14 cellular contexts compared by ENCODE assay signal in genomic region chr11:35118906-35119305, GRCh38. TPM values are rescaled to one million over a fixed set of nuclear protein-coding genes. Genes with fewer than 3 reads are reported as not detected.
DNase-seq lines count a peak whose midpoint lies in the region; ATAC-seq and TF ChIP-seq lines count a peak whose summit lies in the region.
"Had no signal": no experiment of that assay in that cellular context is flagged by ENCODE, and none has a peak within 500 bp of the region (broad histone marks: within the 10 kb centered on the region; RNA-seq: fewer than 3 reads in every experiment).

No MANE protein-coding gene starts in this region.

- DNase-seq in GM10248 (ENCODE audit: extremely low spot score): peak; percentile 55
- DNase-seq in stimulated activated CD4-positive, alpha-beta T cell treated with anti-CD3 and anti-CD28 coated beads, Interleukin-2, amount 100 ng/mL, for 48 hours: no peak
- DNase-seq in activated T-cell treated with anti-CD3 and anti-CD28 coated beads, Interleukin-2, amount 50 U/mL, for 72 hours: no peak
- DNase-seq in COLO829 (ENCODE audit: low spot score): no peak
- DNase-seq in breast epithelium (ENCODE audit: low spot score in 2 of 2): no peak
- DNase-seq: 8988T; activated CD4-positive, alpha-beta T cell treated with anti-CD3 and anti-CD28 coated beads, Interleukin-2, amount 50 U/mL, for 4 hours; NCI-H146; T-helper 1 cell had no signal

- H3K4me3 ChIP-seq in breast epithelium: no peak overlapping the region

- no peaks in the 10 kb centered on the region for H3K27me3 ChIP-seq in breast epithelium

- no peaks in the 10 kb centered on the region for H3K9me3 Mint-ChIP-seq in activated T-cell treated with anti-CD3 and anti-CD28 coated beads, Interleukin-2, amount 50 U/mL, for 72 hours
- H3K9me3 Mint-ChIP-seq: nephron had no signal

- no peaks in the 10 kb centered on the region for H3K36me3 ChIP-seq in breast epithelium

- no peak overlapping the region for H3K27ac Mint-ChIP-seq in activated T-cell treated with anti-CD3 and anti-CD28 coated beads, Interleukin-2, amount 50 U/mL, for 72 hours
- H3K27ac Mint-ChIP-seq: activated naive CD4-positive, alpha-beta T cell treated with anti-CD3 and anti-CD28 coated beads, Interleukin-2, amount 50 U/mL, for 72 hours; nephron had no signal

- no peaks in the 10 kb centered on the region for H3K4me1 ChIP-seq in breast epithelium

- H3K27ac ChIP-seq in breast epithelium: no peak overlapping the region

- CTCF ChIA-PET in GM10248 (lab: Yijun Ruan, JAX): interaction anchor here (0.7 to 1.2 kb wide), 5 partner anchors 9 to 39 kb away, joined by 3 to 4 read pairs (median 3); no protein-coding TSS in a partner anchor

- POLR2A ChIA-PET in GM10248 (lab: Yijun Ruan, JAX): no interaction called here

- no peaks in the 10 kb centered on the region for H3K36me3 Mint-ChIP-seq in activated T-cell treated with anti-CD3 and anti-CD28 coated beads, Interleukin-2, amount 50 U/mL, for 72 hours (ENCODE audit: insufficient read depth in 2 of 2)
- H3K36me3 Mint-ChIP-seq: activated naive CD4-positive, alpha-beta T cell treated with anti-CD3 and anti-CD28 coated beads, Interleukin-2, amount 50 U/mL, for 72 hours had no signal

- TF ChIP-seq CTCF in GM10248 (IDR thresholded peaks at IDR 0.05; ENCODE audit: control extremely low read depth, extremely low read depth, low read depth, missing control alignments) (no peak), breast epithelium (IDR thresholded peaks at IDR 0.05) (no peak)

- intact Hi-C loops in breast epithelium (cut with DNase I; ENCODE audit: low total_unique reads): no loop called here

- peak; percentile 83 for ATAC-seq in GM19395 (IDR thresholded peaks at IDR 0.05; ENCODE audit: unreplicated experiment)
- ATAC-seq in HG02759 (IDR thresholded peaks at IDR 0.05; ENCODE audit: unreplicated experiment): peak; percentile 83
- peak; percentile 81 for ATAC-seq in HG03432 (IDR thresholded peaks at IDR 0.05; ENCODE audit: unreplicated experiment)
- no peak for ATAC-seq in activated T-cell treated with anti-CD3 and anti-CD28 coated beads, Interleukin-2, amount 50 U/mL, for 72 hours (replicated peaks in 1 of 2)
- ATAC-seq: activated naive CD4-positive, alpha-beta T cell treated with anti-CD3 and anti-CD28 coated beads, Interleukin-2, amount 50 U/mL, for 72 hours had no signal

- H3K27me3 Mint-ChIP-seq in activated T-cell treated with anti-CD3 and anti-CD28 coated beads, Interleukin-2, amount 50 U/mL, for 72 hours (ENCODE audit: low read depth): peaks cover 19% of the 10 kb centered on the region

- TF ChIP-seq POLR2A in breast epithelium (IDR thresholded peaks at IDR 0.05): no peak

- peaks cover 38% of the 10 kb centered on the region for H3K4me1 Mint-ChIP-seq in activated T-cell treated with anti-CD3 and anti-CD28 coated beads, Interleukin-2, amount 50 U/mL, for 72 hours (ENCODE audit: low read depth)

- no peaks in the 10 kb centered on the region for H3K9me3 ChIP-seq in breast epithelium

- H3K4me3 Mint-ChIP-seq in activated T-cell treated with anti-CD3 and anti-CD28 coated beads, Interleukin-2, amount 50 U/mL, for 72 hours: no peak overlapping the region
- H3K4me3 Mint-ChIP-seq: nephron had no signal

RNA-seq across cellular contexts. Expression of gene CD44, which starts 20.1 kb away (rescaled TPM):
- total RNA-seq in activated T-cell treated with anti-CD3 and anti-CD28 coated beads, Interleukin-2, amount 50 U/mL, for 72 hours: 100 to 1,000 TPM; 385 to 504 TPM
- 100 to 1,000 TPM; 255 to 348 (median 269) TPM for total RNA-seq in breast epithelium

Comparison
In these comparisons a context has a peak if more than half of its experiments do, and no peak if none do; other contexts are left out.
1. ATAC-seq: peak in GM19395 (single experiment), HG02759 (single experiment) and HG03432 (single experiment); none in activated T-cell treated with anti-CD3 and anti-CD28 coated beads, Interleukin-2, amount 50 U/mL, for 72 hours (0 of 2).